18 cellular contexts compared by ENCODE assay signal in the genomic region with DNA sequence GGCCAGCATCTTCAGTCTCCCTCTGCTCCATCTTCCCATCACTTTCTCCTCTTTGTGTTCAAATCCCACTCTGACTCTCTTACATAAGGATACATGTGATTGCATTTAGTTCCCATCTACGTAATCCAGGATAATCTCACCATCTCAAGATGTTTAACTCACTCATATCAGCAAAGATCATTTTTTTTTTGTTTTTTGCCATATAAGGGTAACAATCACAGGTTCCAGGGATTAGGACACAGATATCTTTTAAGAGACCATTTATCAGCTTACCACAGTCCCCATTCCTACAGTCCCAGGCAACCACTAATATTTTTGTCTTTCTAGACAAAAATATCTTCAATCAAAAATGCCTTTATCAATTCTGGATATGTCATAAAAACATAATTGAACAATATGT. TPM values are rescaled to one million over a fixed set of nuclear protein-coding genes. Genes with fewer than 3 reads are reported as not detected.
DNase-seq lines count a peak whose midpoint lies in the region; ATAC-seq and TF ChIP-seq lines count a peak whose summit lies in the region.
"Had no signal": no experiment of that assay in that cellular context is flagged by ENCODE, and none has a peak within 500 bp of the region (broad histone marks: within the 10 kb centered on the region; RNA-seq: fewer than 3 reads in every experiment).

No MANE protein-coding gene starts in this region.

- H4K20me1 ChIP-seq in neural progenitor cell (ENCODE audit: low read depth), result no peaks in the 10 kb centered on the region

- no peak for ATAC-seq in CD4-positive, CD25-positive, alpha-beta regulatory T cell (ENCODE audit: low read depth in 2 of 2)
- ATAC-seq in central memory CD8-positive, alpha-beta T cell (replicated peaks; ENCODE audit: extremely low read depth, poor library complexity, severe bottlenecking), result no peak
- ATAC-seq in natural killer cell, result no peak
- ATAC-seq in GM21717 (IDR thresholded peaks at IDR 0.05; ENCODE audit: unreplicated experiment), result no peak
- ATAC-seq: GM12878 had no signal

- peaks cover 0 to 1% (median 0%) of the 10 kb centered on the region in 7 donors for H3K9me3 Mint-ChIP-seq in CD4-positive, CD25-positive, alpha-beta regulatory T cell
- no peaks in the 10 kb centered on the region for H3K9me3 Mint-ChIP-seq in CD8-positive, alpha-beta memory T cell
- no peaks in the 10 kb centered on the region for H3K9me3 Mint-ChIP-seq in central memory CD8-positive, alpha-beta T cell
- H3K9me3 Mint-ChIP-seq in natural killer cell (no peaks in the 10 kb centered on the region), neural progenitor cell (peaks cover 2% of the 10 kb centered on the region)

- H3K4me3 ChIP-seq in CD4-positive, CD25-positive, alpha-beta regulatory T cell (ENCODE audit: low read depth, low read length), result no peak overlapping the region
- no peak overlapping the region for H3K4me3 ChIP-seq in CD8-positive, alpha-beta memory T cell (ENCODE audit: low read length)
- no peak overlapping the region for H3K4me3 ChIP-seq in neural progenitor cell
- H3K4me3 ChIP-seq: GM12878 had no signal

- CTCF ChIA-PET in CD8-positive, alpha-beta memory T cell (lab: Charles Lee), result no interaction called here

- H3K4me2 ChIP-seq in neural progenitor cell, result no peak overlapping the region

- no peaks in the 10 kb centered on the region for H3F3A ChIP-seq in neural progenitor cell (ENCODE audit: low read depth)

- peaks cover 41% of the 10 kb centered on the region for H3K4me1 ChIP-seq in CD4-positive, CD25-positive, alpha-beta regulatory T cell (ENCODE audit: control insufficient read depth, insufficient read depth, low read length, poor library complexity, severe bottlenecking)
- peaks cover 47% of the 10 kb centered on the region for H3K4me1 ChIP-seq in CD8-positive, alpha-beta memory T cell (ENCODE audit: insufficient read depth, low read length)
- H3K4me1 ChIP-seq in neural progenitor cell, result no peaks in the 10 kb centered on the region

- H3K27me3 Mint-ChIP-seq in CD4-positive, CD25-positive, alpha-beta regulatory T cell, result no peaks in the 10 kb centered on the region
- no peaks in the 10 kb centered on the region for H3K27me3 Mint-ChIP-seq in CD8-positive, alpha-beta memory T cell
- H3K27me3 Mint-ChIP-seq in central memory CD8-positive, alpha-beta T cell, result no peaks in the 10 kb centered on the region
- no peaks in the 10 kb centered on the region for H3K27me3 Mint-ChIP-seq in natural killer cell (ENCODE audit: low read depth in 2 of 2)
- no peaks in the 10 kb centered on the region for H3K27me3 Mint-ChIP-seq in neural progenitor cell (ENCODE audit: insufficient read depth, low read depth)

- H3K36me3 ChIP-seq in CD4-positive, CD25-positive, alpha-beta regulatory T cell (ENCODE audit: control insufficient read depth, insufficient read depth, low read length), result no peaks in the 10 kb centered on the region
- H3K36me3 ChIP-seq in CD8-positive, alpha-beta memory T cell (ENCODE audit: insufficient read depth, low read length), result no peaks in the 10 kb centered on the region
- H3K36me3 ChIP-seq in neural progenitor cell, result no peaks in the 10 kb centered on the region

- intact Hi-C loops in natural killer cell (cut with micrococcal nuclease), result no loop called here

- H2AFZ ChIP-seq in neural progenitor cell (replicated peaks), result no peak overlapping the region

- peaks cover 4% of the 10 kb centered on the region for H3K36me3 Mint-ChIP-seq in CD4-positive, CD25-positive, alpha-beta regulatory T cell
- H3K36me3 Mint-ChIP-seq in CD8-positive, alpha-beta memory T cell, result peaks cover 0 to 5% (median 2%) of the 10 kb centered on the region in 3 donors
- H3K36me3 Mint-ChIP-seq in central memory CD8-positive, alpha-beta T cell (ENCODE audit: insufficient read depth), result peaks cover 10% of the 10 kb centered on the region
- no peaks in the 10 kb centered on the region for H3K36me3 Mint-ChIP-seq in natural killer cell
- H3K36me3 Mint-ChIP-seq in neural progenitor cell, result peaks cover 2% of the 10 kb centered on the region

- no peak overlapping the region for H3K9ac ChIP-seq in neural progenitor cell

- H3K27ac ChIP-seq in CD4-positive, CD25-positive, alpha-beta regulatory T cell (ENCODE audit: insufficient read depth, low read length, poor library complexity, severe bottlenecking), result no peak overlapping the region
- no peak overlapping the region for H3K27ac ChIP-seq in CD8-positive, alpha-beta memory T cell (ENCODE audit: low read depth, low read length)
- H3K27ac ChIP-seq in neural progenitor cell, result no peak overlapping the region

- POLR2A ChIA-PET in CD8-positive, alpha-beta memory T cell (lab: Charles Lee), result no interaction called here

- TF ChIP-seq CTCF in natural killer cell (IDR thresholded peaks at IDR 0.05) (no peak), neural progenitor cell (IDR thresholded peaks at IDR 0.05) (no peak)

- H3K27ac Mint-ChIP-seq in CD4-positive, CD25-positive, alpha-beta regulatory T cell, result peak overlapping the region; percentile 21 to 99 (median 47)
- peak overlapping the region; percentile 40 to 99 (median 73) for H3K27ac Mint-ChIP-seq in CD8-positive, alpha-beta memory T cell
- peak overlapping the region; percentile 93 for H3K27ac Mint-ChIP-seq in central memory CD8-positive, alpha-beta T cell (ENCODE audit: low read depth)
- H3K27ac Mint-ChIP-seq in natural killer cell, result peak overlapping the region; percentile 70 to 95
- H3K27ac Mint-ChIP-seq in neural progenitor cell, result no peak overlapping the region
- H3K27ac Mint-ChIP-seq: H9 had no signal

- H3K79me2 ChIP-seq in neural progenitor cell (ENCODE audit: low read depth), result no peaks in the 10 kb centered on the region

- H3K9me3 ChIP-seq in CD4-positive, CD25-positive, alpha-beta regulatory T cell (ENCODE audit: control insufficient read depth in 2 of 2, low read length in 2 of 2), result no peaks in the 10 kb centered on the region
- no peaks in the 10 kb centered on the region for H3K9me3 ChIP-seq in CD8-positive, alpha-beta memory T cell (ENCODE audit: low read length)
- no peaks in the 10 kb centered on the region for H3K9me3 ChIP-seq in neural progenitor cell (ENCODE audit: low read depth)

- peaks cover 5 to 54% (median 49%) of the 10 kb centered on the region in 4 donors for H3K4me1 Mint-ChIP-seq in CD4-positive, CD25-positive, alpha-beta regulatory T cell
- H3K4me1 Mint-ChIP-seq in CD8-positive, alpha-beta memory T cell, result peaks cover 45 to 51% (median 46%) of the 10 kb centered on the region in 3 donors
- H3K4me1 Mint-ChIP-seq in central memory CD8-positive, alpha-beta T cell, result peaks cover 51% of the 10 kb centered on the region
- peaks cover 49 to 54% of the 10 kb centered on the region in 2 donors for H3K4me1 Mint-ChIP-seq in natural killer cell
- peaks cover 9% of the 10 kb centered on the region for H3K4me1 Mint-ChIP-seq in neural progenitor cell

- H3K4me3 Mint-ChIP-seq in CD4-positive, CD25-positive, alpha-beta regulatory T cell, result no peak overlapping the region
- H3K4me3 Mint-ChIP-seq in CD8-positive, alpha-beta memory T cell, result no peak overlapping the region
- H3K4me3 Mint-ChIP-seq in central memory CD8-positive, alpha-beta T cell, result no peak overlapping the region
- no peak overlapping the region for H3K4me3 Mint-ChIP-seq in natural killer cell
- H3K4me3 Mint-ChIP-seq in neural progenitor cell, result no peak overlapping the region
- H3K4me3 Mint-ChIP-seq: H9 had no signal

- H3K27me3 ChIP-seq in CD4-positive, CD25-positive, alpha-beta regulatory T cell (ENCODE audit: control insufficient read depth, insufficient read depth, low read length), result no peaks in the 10 kb centered on the region
- H3K27me3 ChIP-seq in CD8-positive, alpha-beta memory T cell (ENCODE audit: insufficient read depth, low read length, poor library complexity, severe bottlenecking), result no peaks in the 10 kb centered on the region
- H3K27me3 ChIP-seq in neural progenitor cell, result no peaks in the 10 kb centered on the region

- no peak for DNase-seq in CD4-positive, CD25-positive, alpha-beta regulatory T cell
- no peak for DNase-seq in CD8-positive, alpha-beta memory T cell
- no peak for DNase-seq in central memory CD8-positive, alpha-beta T cell (ENCODE audit: low spot score in 2 of 2)
- no peak for DNase-seq in natural killer cell
- no peak for DNase-seq in NCI-H2029 treated with DMSO at 0.1 percent for 48 hours (lab: John Stamatoyannopoulos, UW)
- DNase-seq in NCI-H526 treated with DMSO at 0.1 percent for 48 hours (lab: John Stamatoyannopoulos, UW), result no peak
- DNase-seq in neural progenitor cell (ENCODE audit: low spot score), result no peak
- DNase-seq: ACHN, C1 segment of cervical spinal cord, DMS79, GOT3, H9, IMR-90 had no signal

RNA-seq across cellular contexts. Expression of a gene that starts 3.2 kb away (rescaled TPM):
- total RNA-seq in CD4-positive, CD25-positive, alpha-beta regulatory T cell, result 1.7 TPM
- 1 to 10 TPM in 3 of 4 donors, under 1 TPM in 1; 0.64 to 1.7 (median 1.4) TPM for polyA plus RNA-seq in CD4-positive, CD25-positive, alpha-beta regulatory T cell
- total RNA-seq in CD8-positive, alpha-beta memory T cell, result 1 to 10 TPM in 1 of 2 experiments, under 1 TPM in 1; 0.95 to 1.2 TPM
- polyA plus RNA-seq in CD8-positive, alpha-beta memory T cell, result 1.4 TPM
- total RNA-seq in natural killer cell (1 to 10 TPM in 2 of 3 donors, under 1 TPM in 1; 0.75 to 3.0 (median 1.0) TPM), neural progenitor cell (ENCODE audit: low replicate concordance) (not detected in 2 replicates)
- total RNA-seq: A172, G401, IMR-90 had no signal
- polyA plus RNA-seq: IMR-90 had no signal

RNA-seq across cellular contexts. Expression of a gene that starts 24.0 kb away (rescaled TPM):
- total RNA-seq in CD4-positive, CD25-positive, alpha-beta regulatory T cell, result not detected
- polyA plus RNA-seq in CD4-positive, CD25-positive, alpha-beta regulatory T cell, result not detected
- not detected for total RNA-seq in CD8-positive, alpha-beta memory T cell
- polyA plus RNA-seq in CD8-positive, alpha-beta memory T cell, result not detected
- total RNA-seq in natural killer cell, result 1 to 10 TPM in 1 of 3 donors, under 1 TPM in 2; 0.21 to 2.1 (median 0.32) TPM
- not detected in 2 replicates for total RNA-seq in neural progenitor cell (ENCODE audit: low replicate concordance)
- total RNA-seq: A172, G401, GM12878, H9, HT-29, IMR-90 had no signal
- polyA plus RNA-seq: GM12878, IMR-90 had no signal

RNA-seq across cellular contexts. Expression of a gene that starts 41.2 kb away (rescaled TPM):
- total RNA-seq in CD4-positive, CD25-positive, alpha-beta regulatory T cell, result not detected
- not detected for polyA plus RNA-seq in CD4-positive, CD25-positive, alpha-beta regulatory T cell
- under 1 TPM; 0.44 to 0.73 TPM for total RNA-seq in CD8-positive, alpha-beta memory T cell
- polyA plus RNA-seq in CD8-positive, alpha-beta memory T cell, result not detected
- not detected for total RNA-seq in natural killer cell
- not detected in 2 replicates for total RNA-seq in neural progenitor cell (ENCODE audit: low replicate concordance)
- total RNA-seq: A172, G401, GM12878, HT-29, IMR-90 had no signal
- polyA plus RNA-seq: GM12878, IMR-90 had no signal

RNA-seq across cellular contexts. Expression of a gene that starts 50.0 kb away (rescaled TPM):
- total RNA-seq in CD4-positive, CD25-positive, alpha-beta regulatory T cell, result 4.8 TPM
- polyA plus RNA-seq in CD4-positive, CD25-positive, alpha-beta regulatory T cell, result not detected
- not detected for total RNA-seq in CD8-positive, alpha-beta memory T cell
- not detected for polyA plus RNA-seq in CD8-positive, alpha-beta memory T cell
- total RNA-seq in natural killer cell (1 to 10 TPM; 1.4 to 8.6 (median 3.4) TPM), neural progenitor cell (ENCODE audit: low replicate concordance) (not detected in 2 replicates)
- total RNA-seq: A172, G401, GM12878, H9, HT-29, IMR-90 had no signal
- polyA plus RNA-seq: IMR-90 had no signal
